ENCODE assay signal across 8 cellular contexts in the genomic region with DNA sequence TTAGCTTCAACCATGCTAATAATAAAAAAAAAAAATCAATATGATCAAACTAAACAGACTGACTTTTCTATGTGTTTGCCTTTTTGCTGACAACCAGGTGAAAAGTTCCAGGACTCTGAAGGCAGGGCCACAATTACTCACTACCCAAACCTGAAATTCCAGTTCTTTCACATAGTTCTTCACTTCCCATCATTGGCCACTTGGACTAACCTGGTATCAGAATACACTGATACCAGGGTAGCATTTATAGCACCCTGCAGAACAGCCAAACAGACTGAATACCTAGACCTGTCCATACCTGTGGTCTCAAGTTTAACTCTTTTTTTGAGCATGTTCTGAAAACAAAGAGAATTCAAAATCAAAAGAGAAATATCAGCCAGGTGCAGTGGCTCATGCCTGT. TPM values are rescaled to one million over a fixed set of nuclear protein-coding genes. Genes with fewer than 3 reads are reported as not detected.
A peak's percentile ranks its signal among the peaks of the same experiment; 100 is the strongest.
DNase-seq lines count a peak whose midpoint lies in the region; ATAC-seq, FAIRE-seq and TF ChIP-seq lines count a peak whose summit lies in the region.

No MANE protein-coding gene starts in this region.

- no peak overlapping the region for H3K4me3 Mint-ChIP-seq in neural crest cell

- no peaks in the 10 kb centered on the region for H3K36me3 ChIP-seq in bronchial epithelial cell (ENCODE audit: control insufficient read depth, insufficient read depth, low read length)

- peak; percentile 90 for DNase-seq in DMS53 treated with DMSO at 0.1 percent for 48 hours (lab: John Stamatoyannopoulos, UW; ENCODE audit: unreplicated experiment)
- peak; percentile 49 for DNase-seq in NCI-H1417 treated with DMSO at 0.1 percent for 48 hours (lab: John Stamatoyannopoulos, UW)
- DNase-seq in bronchial epithelial cell (ENCODE audit: low read depth), result peak; percentile 99
- no peak for DNase-seq in neural crest cell (ENCODE audit: low read depth, low spot score)
- no peak for DNase-seq in glomerular visceral epithelial cell (ENCODE audit: extremely low spot score)
- no peak for DNase-seq in NCI-H524 (lab: John Stamatoyannopoulos, UW)

- no peaks in the 10 kb centered on the region for H3K27me3 ChIP-seq in bronchial epithelial cell (ENCODE audit: control insufficient read depth, insufficient read depth, low read length)

- H3K9me3 Mint-ChIP-seq in neural crest cell, result no peaks in the 10 kb centered on the region

- H3K4me1 Mint-ChIP-seq in neural crest cell, result peaks cover 5% of the 10 kb centered on the region

- no peaks in the 10 kb centered on the region for H3K27me3 Mint-ChIP-seq in neural crest cell (ENCODE audit: low read depth)

- ATAC-seq in GM21737 (IDR thresholded peaks at IDR 0.05; ENCODE audit: unreplicated experiment) (no peak), HG03139 (IDR thresholded peaks at IDR 0.05; ENCODE audit: unreplicated experiment) (no peak)

- no peaks in the 10 kb centered on the region for H3K36me3 Mint-ChIP-seq in neural crest cell (ENCODE audit: low read depth)

- H3K27ac Mint-ChIP-seq in neural crest cell (ENCODE audit: unreplicated experiment), result no peak overlapping the region

- peak; percentile 73 for FAIRE-seq in bronchial epithelial cell (lab: Jason Lieb, UNC)

- peak overlapping the region; percentile 17 for H3K4me3 ChIP-seq in bronchial epithelial cell (ENCODE audit: low read depth, low read length)

- TF ChIP-seq CTCF in bronchial epithelial cell (IDR thresholded peaks at IDR 0.05; ENCODE audit: insufficient read depth, low read length, severe bottlenecking) (no peak), neural crest cell (conservative IDR thresholded peaks at IDR 0.05) (peak; percentile 35)

RNA-seq across cellular contexts. Expression of gene ELF1, which starts 25.1 kb away (rescaled TPM):
- total RNA-seq in bronchial epithelial cell, result 57.7 and 71.3 TPM in 2 replicates
- total RNA-seq in neural crest cell, result 18.0 and 19.2 TPM in 2 replicates

Comparison
In these comparisons a context has a peak if more than half of its experiments do, and no peak if none do; other contexts are left out.
1. DNase-seq: peak in DMS53 treated with DMSO at 0.1 percent for 48 hours (single experiment), NCI-H1417 treated with DMSO at 0.1 percent for 48 hours (single experiment) and bronchial epithelial cell (single experiment); none in neural crest cell (single experiment), glomerular visceral epithelial cell (single experiment) and NCI-H524 (0 of 2).